13 cellular contexts compared by ENCODE assay signal in genomic region chr3:120765830-120766511, GRCh38. TPM values are rescaled to one million over a fixed set of nuclear protein-coding genes. Genes with fewer than 3 reads are reported as not detected.
DNase-seq lines count a peak whose midpoint lies in the region; ATAC-seq, FAIRE-seq and TF ChIP-seq lines count a peak whose summit lies in the region.
"Had no signal": no experiment of that assay in that cellular context is flagged by ENCODE, and none has a peak within 500 bp of the region (broad histone marks: within the 10 kb centered on the region; RNA-seq: fewer than 3 reads in every experiment).

No MANE protein-coding gene starts in this region.

- peak; percentile 69 for FAIRE-seq in GM12891 (lab: Jason Lieb, UNC)
- FAIRE-seq: kidney, small intestine had no signal

- ATAC-seq in GM19397 (IDR thresholded peaks at IDR 0.05; ENCODE audit: unreplicated experiment) = peak; percentile 57
- ATAC-seq in HG02763 (IDR thresholded peaks at IDR 0.05; ENCODE audit: unreplicated experiment) = peak; percentile 61
- peak; percentile 48 for ATAC-seq in HG03521 (IDR thresholded peaks at IDR 0.05; ENCODE audit: unreplicated experiment)
- ATAC-seq: naive thymus-derived CD4-positive, alpha-beta T cell had no signal

- H3K4me3 ChIP-seq in BE2C (ENCODE audit: low read depth, low read length) = no peak overlapping the region
- H3K4me3 ChIP-seq in MG63 = no peak overlapping the region

- H3K9me3 ChIP-seq in BE2C = no peaks in the 10 kb centered on the region
- H3K9me3 ChIP-seq in MG63 = no peaks in the 10 kb centered on the region

- no peaks in the 10 kb centered on the region for H3K27me3 ChIP-seq in BE2C
- H3K27me3 ChIP-seq in MG63 = no peaks in the 10 kb centered on the region

- DNase-seq in GM12891 (ENCODE audit: insufficient read length, low spot score) (no peak), BE2C (no peak), MG63 (no peak), NCI-H2107 treated with DMSO at 0.1 percent for 48 hours (lab: John Stamatoyannopoulos, UW; ENCODE audit: unreplicated experiment) (no peak)
- DNase-seq in activated naive CD4-positive, alpha-beta T cell treated with anti-CD3 and anti-CD28 coated beads, Interleukin-2, amount 50 U/mL, for 16 hours = no peak
- DNase-seq: activated B cell treated with CpG ODN at 0.5 μM for 24 hours; kidney; naive thymus-derived CD4-positive, alpha-beta T cell; NCI-H2171; small intestine had no signal

- H3K36me3 ChIP-seq in BE2C (no peaks in the 10 kb centered on the region), MG63 (no peaks in the 10 kb centered on the region)

- no peak for TF ChIP-seq POLR2A in GM12891 (IDR thresholded peaks at IDR 0.05; ENCODE audit: low read depth, low read length)

- no peaks in the 10 kb centered on the region; the same call in 1 of the 2 replicates for H3K4me1 ChIP-seq in BE2C

- no peak for TF ChIP-seq CTCF in BE2C (IDR thresholded peaks at IDR 0.05; ENCODE audit: low read depth, low read length)

TF ChIP-seq in GM12891, 5 proteins besides CTCF, POLR2A, EP300 and RAD21:
- TF ChIP-seq SPI1 (IDR thresholded peaks at IDR 0.05; ENCODE audit: low read depth, low read length) (no peak), TAF1 (IDR thresholded peaks at IDR 0.05; ENCODE audit: low read depth, low read length) (no peak), PAX5 (IDR thresholded peaks at IDR 0.05; ENCODE audit: insufficient read depth, low read length, severe bottlenecking) (no peak)

RNA-seq across cellular contexts. Expression of gene GTF2E1, which starts 23.4 kb away (rescaled TPM):
- 9.3 TPM for polyA plus RNA-seq in GM12891 (2012; ENCODE audit: low read depth, missing spikeins)
- polyA plus RNA-seq in BE2C (2012; ENCODE audit: insufficient read depth, insufficient read length, low read depth) = 11.0 TPM
- total RNA-seq in MG63 (2014; rRNA removed; shearing (Covaris generic); ENCODE audit: low replicate concordance) = 13.1 and 16.5 TPM in 2 replicates

RNA-seq across cellular contexts. Expression of gene RABL3, which starts 23.7 kb away (rescaled TPM):
- 17.2 TPM for polyA plus RNA-seq in GM12891 (2012; ENCODE audit: low read depth, missing spikeins)
- polyA plus RNA-seq in BE2C (2012; ENCODE audit: insufficient read depth, insufficient read length, low read depth) = 15.8 TPM
- total RNA-seq in MG63 (2014; rRNA removed; shearing (Covaris generic); ENCODE audit: low replicate concordance) = 10.3 and 11.1 TPM in 2 replicates
